Comparison of ENCODE assay signal across 19 cellular contexts in genomic region chr4:165634766-165635165, GRCh38.
DNase-seq lines count a peak whose midpoint lies in the region; ATAC-seq and TF ChIP-seq lines count a peak whose summit lies in the region.
"Had no signal": no experiment of that assay in that cellular context is flagged by ENCODE, and none has a peak within 500 bp of the region (broad histone marks: within the 10 kb centered on the region; RNA-seq: fewer than 3 reads in every experiment).

No MANE protein-coding gene starts in this region.

- CTCF ChIA-PET in mammary epithelial cell (lab: Charles Lee; ENCODE audit: low non-redundant PET): no interaction called here
- CTCF ChIA-PET in MCF 10A (lab: Yijun Ruan, JAX): interaction anchor here (0.6 to 0.9 kb wide), 3 partner anchors 61 to 154 kb away, joined by 3 to 4 read pairs (median 3); no protein-coding TSS in a partner anchor

- no peaks in the 10 kb centered on the region for H3K36me3 Mint-ChIP-seq in MCF 10A (ENCODE audit: insufficient read depth, unreplicated experiment)
- H3K36me3 Mint-ChIP-seq in glutamatergic neuron (ENCODE audit: unreplicated experiment): peaks cover 26% of the 10 kb centered on the region
- H3K36me3 Mint-ChIP-seq: CD14-positive monocyte; CD8-positive, alpha-beta T cell had no signal

- H3K27me3 Mint-ChIP-seq in MCF 10A (ENCODE audit: insufficient read depth, unreplicated experiment) (no peaks in the 10 kb centered on the region), glutamatergic neuron (ENCODE audit: unreplicated experiment) (no peaks in the 10 kb centered on the region)

- dilution Hi-C loops in mammary epithelial cell (cut with HindIII; ENCODE audit: low sequenced_read_pairs): loop anchor here (5.0 kb wide), 1 partner anchor 57 kb away; no protein-coding TSS in a partner anchor

- ATAC-seq in GM18870 (IDR thresholded peaks at IDR 0.05; ENCODE audit: unreplicated experiment): no peak
- ATAC-seq in upper lobe of left lung (ENCODE audit: low FRiP score in 2 of 2): no peak
- ATAC-seq: A549; CD8-positive, alpha-beta T cell had no signal

- H3K4me3 Mint-ChIP-seq in MCF 10A (ENCODE audit: unreplicated experiment) (no peak overlapping the region), glutamatergic neuron (ENCODE audit: unreplicated experiment) (no peak overlapping the region)
- H3K4me3 Mint-ChIP-seq: CD14-positive monocyte; CD8-positive, alpha-beta T cell; H9 had no signal

- H4K20me1 ChIP-seq in mammary epithelial cell (ENCODE audit: insufficient read depth, low read length): no peaks in the 10 kb centered on the region
- H4K20me1 ChIP-seq: BLaER1 had no signal

- H3K4me3 ChIP-seq in mammary epithelial cell (replicated peaks in 1 of 3; ENCODE audit: insufficient read depth in 1 of 3, low read depth in 2 of 3, low read length in 3 of 3): no peak overlapping the region
- H3K4me3 ChIP-seq in upper lobe of left lung: no peak overlapping the region
- H3K4me3 ChIP-seq: A549, BLaER1 had no signal

- H3K36me3 ChIP-seq in mammary epithelial cell (ENCODE audit: insufficient read depth, low read length) (no peaks in the 10 kb centered on the region), upper lobe of left lung (no peaks in the 10 kb centered on the region)
- H3K36me3 ChIP-seq: BLaER1 had no signal

- POLR2A ChIA-PET in MCF 10A (lab: Yijun Ruan, JAX): interaction anchor here (1.2 to 1.3 kb wide), 2 partner anchors 11 to 30 kb away, joined by 3 read pairs; no protein-coding TSS in a partner anchor

- H3K27ac Mint-ChIP-seq in MCF 10A (ENCODE audit: low read depth, unreplicated experiment): no peak overlapping the region
- peak overlapping the region; percentile 94 for H3K27ac Mint-ChIP-seq in glutamatergic neuron (ENCODE audit: unreplicated experiment)
- H3K27ac Mint-ChIP-seq: CD14-positive monocyte; CD8-positive, alpha-beta T cell; H9 had no signal

- in situ Hi-C loops in mammary epithelial cell (cut with MboI; ENCODE audit: low sequenced_read_pairs in 2 of 2): no loop called here

- H3K79me2 ChIP-seq in mammary epithelial cell (ENCODE audit: insufficient read depth, low read length): no peaks in the 10 kb centered on the region

- H3K4me1 ChIP-seq in mammary epithelial cell (ENCODE audit: insufficient read depth, low read length) (peaks cover 28% of the 10 kb centered on the region), upper lobe of left lung (no peaks in the 10 kb centered on the region)
- H3K4me1 ChIP-seq: A549, BLaER1 had no signal

- peak overlapping the region; percentile 42 for H2AFZ ChIP-seq in mammary epithelial cell (ENCODE audit: low read depth, low read length)

- intact Hi-C loops in mammary epithelial cell (cut with micrococcal nuclease) (no loop called here), MCF 10A (cut with micrococcal nuclease) (no loop called here)

- H3K27ac ChIP-seq in mammary epithelial cell (ENCODE audit: insufficient read depth, low read depth, low read length): no peak overlapping the region
- no peak overlapping the region for H3K27ac ChIP-seq in upper lobe of left lung
- H3K27ac ChIP-seq: 22Rv1, A549, BLaER1, HL-60 had no signal

- no peak overlapping the region for H3K4me2 ChIP-seq in mammary epithelial cell (ENCODE audit: insufficient read depth, low read depth, low read length)
- H3K4me2 ChIP-seq: A549, BLaER1 had no signal

- H3K9me3 Mint-ChIP-seq in MCF 10A (ENCODE audit: unreplicated experiment) (no peaks in the 10 kb centered on the region), glutamatergic neuron (ENCODE audit: unreplicated experiment) (peaks cover 6% of the 10 kb centered on the region)

- TF ChIP-seq EP300 in upper lobe of left lung (IDR thresholded peaks at IDR 0.05): no peak

- no TSS peak for BruUV-seq in mammary epithelial cell (replicated peaks; lab: Mats Ljungman, UMichigan)
- BruUV-seq in MCF 10A (replicated peaks; lab: Mats Ljungman, UMichigan): no TSS peak

- H3K27me3 ChIP-seq in mammary epithelial cell (ENCODE audit: insufficient read depth, low read length) (no peaks in the 10 kb centered on the region), upper lobe of left lung (no peaks in the 10 kb centered on the region)
- H3K27me3 ChIP-seq: BLaER1 had no signal

- H3K9me3 ChIP-seq in mammary epithelial cell (replicated peaks; ENCODE audit: insufficient read depth, low read length): peaks cover 17% of the 10 kb centered on the region
- H3K9me3 ChIP-seq in upper lobe of left lung: peaks cover 0 to 3% (median 0%) of the 10 kb centered on the region in 4 donors
- H3K9me3 ChIP-seq: A549, BLaER1 had no signal

- peak; percentile 7 for DNase-seq in mammary epithelial cell
- no peak for DNase-seq in MCF 10A (ENCODE audit: unreplicated experiment)
- DNase-seq in NCI-H69 (lab: John Stamatoyannopoulos, UW): peak; percentile 6
- no peak for DNase-seq in glutamatergic neuron
- DNase-seq in CD1c-positive myeloid dendritic cell (ENCODE audit: extremely low spot score): no peak
- DNase-seq in hypothalamus (lab: John Stamatoyannopoulos, UW): no peak
- DNase-seq in upper lobe of left lung: no peak
- DNase-seq: Calu3; CD8-positive, alpha-beta T cell; DMS79 treated with DMSO at 0.1 percent for 48 hours; GF-D8; H9; IMR-90 had no signal

- TF ChIP-seq POLR2A in upper lobe of left lung (IDR thresholded peaks at IDR 0.05): no peak

- H3K4me1 Mint-ChIP-seq in MCF 10A (ENCODE audit: insufficient read depth, unreplicated experiment) (peaks cover 18% of the 10 kb centered on the region), glutamatergic neuron (ENCODE audit: low read depth, unreplicated experiment) (peaks cover 3% of the 10 kb centered on the region)
- H3K4me1 Mint-ChIP-seq: CD14-positive monocyte had no signal

- TF ChIP-seq CTCF in mammary epithelial cell (conservative IDR thresholded peaks at IDR 0.05 in 1 of 2, IDR thresholded peaks at IDR 0.05 in 1 of 2; ENCODE audit: extremely low read depth in 1 of 2, insufficient read depth in 1 of 2, low read depth in 1 of 2, low read length in 2 of 2) (no peak), MCF 10A (IDR thresholded peaks at IDR 0.05; ENCODE audit: unreplicated experiment) (no peak), glutamatergic neuron (IDR thresholded peaks at IDR 0.05; ENCODE audit: partially characterized antibody, unreplicated experiment) (no peak), upper lobe of left lung (IDR thresholded peaks at IDR 0.05) (no peak)

- H3K9ac ChIP-seq in mammary epithelial cell (ENCODE audit: insufficient read depth, low read length): no peak overlapping the region
- H3K9ac ChIP-seq: BLaER1 had no signal

Comparison
In these comparisons a context has a peak if more than half of its experiments do, and no peak if none do; other contexts are left out.
1. DNase-seq: peak in mammary epithelial cell (single experiment) and NCI-H69 (single experiment); none in MCF 10A (single experiment), glutamatergic neuron (single experiment), CD1c-positive myeloid dendritic cell (single experiment), hypothalamus (0 of 51) and upper lobe of left lung (0 of 2).